ENCODE assay signal across 8 cellular contexts in genomic region chr2:47905454-47906260, GRCh38. TPM values are rescaled to one million over a fixed set of nuclear protein-coding genes. Genes with fewer than 3 reads are reported as not detected.
DNase-seq lines count a peak whose midpoint lies in the region; ATAC-seq and TF ChIP-seq lines count a peak whose summit lies in the region.

No MANE protein-coding gene starts in this region.

- intact Hi-C loops in activated naive CD4-positive, alpha-beta T cell treated with anti-CD3 and anti-CD28 coated beads for 36 hours (cut with micrococcal nuclease) = loop anchor here (1.0 to 2.0 kb wide), 9 partner anchors 49 to 543 kb away; partner anchors contain the start of genes MSH2 and MSH6

- H3K9me3 Mint-ChIP-seq in activated naive CD4-positive, alpha-beta T cell treated with anti-CD3 and anti-CD28 coated beads for 36 hours = no peaks in the 10 kb centered on the region

- WGBS in tibial nerve, 2 donors = 1% methylated on average over 64 to 71 of the region's 95 CpGs

- H3K9me3 ChIP-seq in SJCRH30 (replicated peaks) = no peaks in the 10 kb centered on the region; the same call in 1 of the 2 replicates
- no peaks in the 10 kb centered on the region for H3K9me3 ChIP-seq in tibial nerve

- ATAC-seq in GM18907 (IDR thresholded peaks at IDR 0.05; ENCODE audit: unreplicated experiment) = peak; percentile 23
- peak; percentile 7 for ATAC-seq in HG03442 (IDR thresholded peaks at IDR 0.05; ENCODE audit: unreplicated experiment)

- peaks cover 7% of the 10 kb centered on the region for H3K36me3 Mint-ChIP-seq in activated naive CD4-positive, alpha-beta T cell treated with anti-CD3 and anti-CD28 coated beads for 36 hours (ENCODE audit: low read depth)

- H2AFZ ChIP-seq in ACC112 (ENCODE audit: low read length, unreplicated experiment) = peak overlapping the region; percentile 76

- H3K27ac Mint-ChIP-seq in activated naive CD4-positive, alpha-beta T cell treated with anti-CD3 and anti-CD28 coated beads for 36 hours = peak overlapping the region; percentile 96

- H3K27me3 Mint-ChIP-seq in activated naive CD4-positive, alpha-beta T cell treated with anti-CD3 and anti-CD28 coated beads for 36 hours (ENCODE audit: low read depth) = no peaks in the 10 kb centered on the region

- no peak for TF ChIP-seq POLR2A in tibial nerve (IDR thresholded peaks at IDR 0.05)

- H3K4me3 Mint-ChIP-seq in activated naive CD4-positive, alpha-beta T cell treated with anti-CD3 and anti-CD28 coated beads for 36 hours = peak overlapping the region; percentile 86

- H3K4me1 ChIP-seq in ACC112 (ENCODE audit: control insufficient read depth, insufficient read depth, low read length, unreplicated experiment) (peaks cover 8% of the 10 kb centered on the region), SJCRH30 (peaks cover 9% of the 10 kb centered on the region), tibial nerve (peaks cover 0 to 37% (median 5%) of the 10 kb centered on the region in 4 donors)

- DNase-seq in SJCRH30 = peak; percentile 69 to 77
- peak; percentile 65 for DNase-seq in activated naive CD4-positive, alpha-beta T cell treated with anti-CD3 and anti-CD28 coated beads for 36 hours
- peak; percentile 42 for DNase-seq in germinal center (ENCODE audit: low spot score)
- DNase-seq in occipital lobe (lab: John Stamatoyannopoulos, UW) = peak; percentile 77
- peak; percentile 20 to 26 for DNase-seq in tibial nerve (ENCODE audit: low spot score in 2 of 2)

- H3K36me3 ChIP-seq in ACC112 (ENCODE audit: insufficient read depth, low read length) = no peaks in the 10 kb centered on the region
- 0 out of 2 replicates have a peak, but pooled peaks cover 2% of the 10 kb centered on the region for H3K36me3 ChIP-seq in SJCRH30
- no peaks in the 10 kb centered on the region for H3K36me3 ChIP-seq in tibial nerve

- peak overlapping the region; percentile 97 for H3K27ac ChIP-seq in ACC112 (ENCODE audit: low read depth, low read length)
- H3K27ac ChIP-seq in SJCRH30 = peak overlapping the region; percentile 89
- peak overlapping the region; percentile 97 to 100 (median 98) for H3K27ac ChIP-seq in tibial nerve

- no peak for TF ChIP-seq EP300 in tibial nerve (IDR thresholded peaks at IDR 0.05)

- CTCF ChIA-PET in activated naive CD4-positive, alpha-beta T cell treated with anti-CD3 and anti-CD28 coated beads for 36 hours (lab: Charles Lee) = interaction anchor here (0.9 kb wide), 1 partner anchor 201 kb away, joined by 3 read pairs; no protein-coding TSS in a partner anchor

- TF ChIP-seq CTCF in tibial nerve (IDR thresholded peaks at IDR 0.05) = no peak

- peaks cover 47% of the 10 kb centered on the region for H3K79me2 ChIP-seq in ACC112 (ENCODE audit: control insufficient read depth, insufficient read depth, low read length, unreplicated experiment)

- H3K4me1 Mint-ChIP-seq in activated naive CD4-positive, alpha-beta T cell treated with anti-CD3 and anti-CD28 coated beads for 36 hours (ENCODE audit: low read depth) = peaks cover 29% of the 10 kb centered on the region

- H3K4me3 ChIP-seq in ACC112 (ENCODE audit: low read depth, low read length) (peak overlapping the region; percentile 82), SJCRH30 (peak overlapping the region; percentile 97), tibial nerve (peak overlapping the region; percentile 74 to 90 (median 82))

- no peaks in the 10 kb centered on the region for H3K27me3 ChIP-seq in ACC112 (ENCODE audit: insufficient read depth, low read length)
- H3K27me3 ChIP-seq in SJCRH30 = no peaks in the 10 kb centered on the region
- no peaks in the 10 kb centered on the region for H3K27me3 ChIP-seq in tibial nerve

RNA-seq across cellular contexts. Expression of gene FBXO11, which starts 0.6 kb away (rescaled TPM):
- 43.0 and 48.2 TPM in 2 replicates for total RNA-seq in SJCRH30 (2014; rRNA removed; shearing (Covaris generic))
- total RNA-seq in activated naive CD4-positive, alpha-beta T cell treated with anti-CD3 and anti-CD28 coated beads for 36 hours = 10 to 100 TPM; 32.8 to 35.0 TPM
- total RNA-seq in occipital lobe (192 TPM), tibial nerve (10 to 100 TPM; 49.5 to 98.0 (median 68.8) TPM)

Comparison
In these comparisons a context has a peak if more than half of its experiments do, and no peak if none do; other contexts are left out.
1. Peak in every context shown above with its lines: DNase-seq, ATAC-seq, H3K4me3 ChIP-seq and H3K27ac ChIP-seq.
2. DNase-seq: peak in every context shown above with its lines; median percentile 77 in occipital lobe; 73 in SJCRH30; 65 in activated naive CD4-positive, alpha-beta T cell treated with anti-CD3 and anti-CD28 coated beads for 36 hours; 42 in germinal center; 23 in tibial nerve.